In genomic region chr7:6826151-6826550, GRCh38 we compare ENCODE assay signal across 8 cellular contexts. TPM values are rescaled to one million over a fixed set of nuclear protein-coding genes. Genes with fewer than 3 reads are reported as not detected.
DNase-seq lines count a peak whose midpoint lies in the region; ATAC-seq, FAIRE-seq and TF ChIP-seq lines count a peak whose summit lies in the region.
"Not testable (repeated sequence)": the region's sequence is repeated elsewhere in the genome, so short reads cannot be mapped to it uniquely, and the experiment has no call there.

Gene CCZ1B, minus strand, starts transcription at chr7:6826275. Its CDS starts 78 bp downstream, at chr7:6826197.

- H3K36me3 ChIP-seq in HUES6 (ENCODE audit: control insufficient read depth, insufficient read depth, low read length); OCI-LY1 (ENCODE audit: insufficient read depth, low read length); mucosa of descending colon (ENCODE audit: low read depth): not testable (repeated sequence)

- H3K79me2 ChIP-seq in OCI-LY1 (ENCODE audit: insufficient read depth, low read length): not testable (repeated sequence)

- intact Hi-C loops in mucosa of descending colon (cut with DNase I, micrococcal nuclease): not testable (repeated sequence)

- in situ Hi-C loops in endometrial microvascular endothelial cells (cut with HindIII; ENCODE audit: inconsistent ontology term, low pct_unique_long_range_greater_than_20kb, low sequenced_read_pairs): not testable (repeated sequence)

- DNase-seq in D721Med (ENCODE audit: insufficient read length, low spot score): not testable (repeated sequence)
- DNase-seq in activated CD8-positive, alpha-beta memory T cell treated with anti-CD3 and anti-CD28 coated beads, Interleukin-2, amount 50 U/mL, for 24 hours (ENCODE audit: extremely low read depth): peak; percentile 57
- peak; percentile 88 to 91 (median 88) for DNase-seq in mucosa of descending colon
- DNase-seq in stimulated activated CD8-positive, alpha-beta memory T cell treated with anti-CD3 and anti-CD28 coated beads, Interleukin-15, amount 100 ng/mL, for 48 hours (ENCODE audit: low read depth in 2 of 2): peak; percentile 78 to 81

- H3K4me3 ChIP-seq in HUES6 (ENCODE audit: low read depth, low read length): peak within 1 kb of the TSS; percentile 58
- H3K4me3 ChIP-seq in OCI-LY1 (ENCODE audit: low read depth, low read length, poor library complexity, severe bottlenecking): peak within 1 kb of the TSS; percentile 62
- peak within 1 kb of the TSS; percentile 7 for H3K4me3 ChIP-seq in mucosa of descending colon

- H3K9me2 ChIP-seq in OCI-LY1 (ENCODE audit: low read depth, low read length): not testable (repeated sequence)

- H3K4me2 ChIP-seq in OCI-LY1 (ENCODE audit: low read length): peak within 1 kb of the TSS; percentile 55

- H3K9me3 ChIP-seq in HUES6 (ENCODE audit: control insufficient read depth, insufficient read depth, low read depth, low read length); OCI-LY1 (ENCODE audit: low read length); mucosa of descending colon: not testable (repeated sequence)

- H3F3A ChIP-seq in OCI-LY1 (ENCODE audit: insufficient read depth, low read length): not testable (repeated sequence)

- H3K9ac ChIP-seq in HUES6 (ENCODE audit: low read length) (peak within 1 kb of the TSS; percentile 42), OCI-LY1 (ENCODE audit: low read length) (peak within 1 kb of the TSS; percentile 49; the same call in 1 of the 2 replicates)

- FAIRE-seq in D721Med (lab: Jason Lieb, UNC): not testable (repeated sequence)

- H4K20me1 ChIP-seq in OCI-LY1 (ENCODE audit: insufficient read depth, low read length): not testable (repeated sequence)

- peak; percentile 99 for ATAC-seq in GM21447 (IDR thresholded peaks at IDR 0.05; ENCODE audit: unreplicated experiment)
- ATAC-seq in mucosa of descending colon: peak; percentile 99

- TF ChIP-seq CTCF in D721Med (IDR thresholded peaks at IDR 0.05; ENCODE audit: insufficient read depth, missing control alignments) (peak; percentile 25), OCI-LY1 (IDR thresholded peaks at IDR 0.05; ENCODE audit: low read length) (peak; percentile 13; the same call in 1 of the 2 replicates)
- not testable (repeated sequence) for TF ChIP-seq CTCF in mucosa of descending colon (IDR thresholded peaks at IDR 0.05)

- not testable (repeated sequence) for H3K4me1 ChIP-seq in HUES6 (ENCODE audit: control insufficient read depth, insufficient read depth, low read length); OCI-LY1 (ENCODE audit: insufficient read depth, low read length, severe bottlenecking); mucosa of descending colon (ENCODE audit: low read depth)

- not testable (repeated sequence) for H3K27ac ChIP-seq in HUES6 (ENCODE audit: low read depth, low read length); OCI-LY1 (ENCODE audit: low read depth, low read length, poor library complexity, severe bottlenecking)

- not testable (repeated sequence) for H2AFZ ChIP-seq in OCI-LY1 (ENCODE audit: low read length)

- H3K27me3 ChIP-seq in HUES6 (ENCODE audit: control insufficient read depth, insufficient read depth, low read length); OCI-LY1 (ENCODE audit: insufficient read depth, low read length): not testable (repeated sequence)

RNA-seq across cellular contexts. Expression of gene CCZ1B, which starts in this region (rescaled TPM):
- 14.3 TPM for total RNA-seq in endometrial microvascular endothelial cells (ENCODE audit: inconsistent ontology term)
- total RNA-seq in mucosa of descending colon: 10 to 100 TPM; 60.6 to 82.3 (median 65.2) TPM

Comparison
In these comparisons a context has a peak if more than half of its experiments do, and no peak if none do; other contexts are left out.
1. H3K4me3 ChIP-seq: peak in every context shown above with its lines; median percentile 62 in OCI-LY1; 58 in HUES6; 7 in mucosa of descending colon.